ENCODE assay signal across 10 cellular contexts in the genomic region with DNA sequence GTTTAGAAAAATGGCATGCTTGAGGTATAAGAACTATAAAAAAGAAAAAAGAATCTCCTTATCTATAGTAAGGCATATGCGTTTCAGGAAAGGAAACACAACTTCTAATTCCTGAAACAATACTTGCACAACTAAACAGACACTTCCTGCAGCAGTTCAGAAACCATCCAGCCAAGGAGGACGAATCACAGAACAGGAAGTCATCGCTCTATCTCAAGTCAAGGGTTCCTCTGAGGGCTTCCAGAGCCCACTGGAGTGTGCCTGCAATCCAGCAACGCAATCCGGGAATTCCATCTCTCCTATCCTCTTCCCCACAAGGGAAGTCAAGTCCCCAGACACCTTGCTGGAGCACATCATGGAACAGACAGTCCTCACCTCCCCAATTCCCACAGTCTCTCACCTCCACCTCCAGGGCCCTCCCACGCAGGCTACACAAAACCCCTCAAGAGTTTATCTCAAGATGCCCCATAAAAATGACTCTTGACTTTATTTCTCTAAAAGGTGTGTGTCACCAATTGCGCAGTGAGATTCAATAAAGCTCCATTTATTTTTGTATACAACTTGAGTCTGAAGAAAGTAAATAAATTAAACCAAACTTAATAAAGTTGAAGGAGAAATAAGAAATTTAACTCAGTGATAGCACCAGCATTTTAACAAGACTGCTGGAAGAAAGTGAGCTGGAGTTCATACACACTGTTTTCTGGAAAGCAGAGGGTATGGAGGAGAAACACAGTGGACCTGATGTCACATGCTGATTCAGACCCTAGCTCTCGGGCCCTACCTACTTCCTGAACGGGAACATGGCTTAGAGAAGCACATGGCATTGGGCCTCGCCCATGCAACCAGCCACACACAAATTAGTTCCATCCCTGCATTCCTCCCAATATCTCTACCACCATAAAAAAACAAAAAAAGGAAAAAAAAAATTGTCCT. TPM values are rescaled to one million over a fixed set of nuclear protein-coding genes. Genes with fewer than 3 reads are reported as not detected.
DNase-seq lines count a peak whose midpoint lies in the region; ATAC-seq and TF ChIP-seq lines count a peak whose summit lies in the region.
"Had no signal": no experiment of that assay in that cellular context is flagged by ENCODE, and none has a peak within 500 bp of the region (broad histone marks: within the 10 kb centered on the region; RNA-seq: fewer than 3 reads in every experiment).

No MANE protein-coding gene starts in this region.

- TF ChIP-seq CTCF in heart right ventricle (IDR thresholded peaks at IDR 0.05) = no peak

- 38 to 39% methylated on average over 10 of the region's 10 CpGs for WGBS in heart right ventricle, 2 donors
- 81 to 83% methylated on average over 10 of the region's 10 CpGs for WGBS in aorta, 2 donors

- peak overlapping the region; percentile 28 for H3K27ac Mint-ChIP-seq in stimulated activated naive CD8-positive, alpha-beta T cell treated with anti-CD3 and anti-CD28 coated beads, Interleukin-15, Interleukin-2, amounts not matched to agents 100 ng/mL and 50 ng/mL, for 24 hours
- H3K27ac Mint-ChIP-seq in stimulated activated naive CD8-positive, alpha-beta T cell treated with anti-CD3 and anti-CD28 coated beads, Interleukin-15, amount 100 ng/mL, for 72 hours = peak overlapping the region in 1 of 2 donors; percentile 31
- H3K27ac Mint-ChIP-seq: CD8-positive, alpha-beta T cell had no signal

- no peak overlapping the region for H3K4me3 Mint-ChIP-seq in stimulated activated naive CD8-positive, alpha-beta T cell treated with anti-CD3 and anti-CD28 coated beads, Interleukin-15, Interleukin-2, amounts not matched to agents 100 ng/mL and 50 ng/mL, for 24 hours
- H3K4me3 Mint-ChIP-seq in stimulated activated naive CD8-positive, alpha-beta T cell treated with anti-CD3 and anti-CD28 coated beads, Interleukin-15, amount 100 ng/mL, for 72 hours = peak overlapping the region in 1 of 2 donors; percentile 8
- H3K4me3 Mint-ChIP-seq: CD8-positive, alpha-beta T cell had no signal

- H3K9me3 ChIP-seq in heart right ventricle = no peaks in the 10 kb centered on the region
- no peaks in the 10 kb centered on the region for H3K9me3 ChIP-seq in aorta (ENCODE audit: control insufficient read depth, low read length)

- H3K9me3 Mint-ChIP-seq in stimulated activated naive CD8-positive, alpha-beta T cell treated with anti-CD3 and anti-CD28 coated beads, Interleukin-15, Interleukin-2, amounts not matched to agents 100 ng/mL and 50 ng/mL, for 24 hours = peaks cover 11% of the 10 kb centered on the region
- H3K9me3 Mint-ChIP-seq in stimulated activated naive CD8-positive, alpha-beta T cell treated with anti-CD3 and anti-CD28 coated beads, Interleukin-15, amount 100 ng/mL, for 72 hours = peaks cover 0 to 18% of the 10 kb centered on the region in 2 donors
- H3K9me3 Mint-ChIP-seq: CD8-positive, alpha-beta T cell had no signal

- H3K4me1 Mint-ChIP-seq in stimulated activated naive CD8-positive, alpha-beta T cell treated with anti-CD3 and anti-CD28 coated beads, Interleukin-15, Interleukin-2, amounts not matched to agents 100 ng/mL and 50 ng/mL, for 24 hours (ENCODE audit: low read depth) = peaks cover 39% of the 10 kb centered on the region
- H3K4me1 Mint-ChIP-seq in stimulated activated naive CD8-positive, alpha-beta T cell treated with anti-CD3 and anti-CD28 coated beads, Interleukin-15, amount 100 ng/mL, for 72 hours = peaks cover 35% of the 10 kb centered on the region

- H3K27me3 ChIP-seq in heart right ventricle (no peaks in the 10 kb centered on the region), aorta (ENCODE audit: control insufficient read depth in 1 of 2, insufficient read depth in 2 of 2, low read length in 1 of 2) (no peaks in the 10 kb centered on the region)

- H3K27ac ChIP-seq in heart right ventricle = peak overlapping the region in 9 of 10 donors; percentile 38 to 89 (median 66)
- H3K27ac ChIP-seq in aorta (ENCODE audit: low read depth in 1 of 2, low read length in 2 of 2) = no peak overlapping the region

- H3K4me1 ChIP-seq in heart right ventricle (peaks cover 12 to 90% (median 68%) of the 10 kb centered on the region in 9 donors), aorta (ENCODE audit: control insufficient read depth in 1 of 2, insufficient read depth in 2 of 2, low read length in 2 of 2) (no peaks in the 10 kb centered on the region)

- H3K4me3 ChIP-seq in Jurkat, Clone E6-1 (ENCODE audit: low read length) = no peak overlapping the region
- no peak overlapping the region for H3K4me3 ChIP-seq in heart right ventricle
- no peak overlapping the region for H3K4me3 ChIP-seq in aorta (ENCODE audit: low read length in 2 of 2)

- H3K36me3 ChIP-seq in heart right ventricle = no peaks in the 10 kb centered on the region
- no peaks in the 10 kb centered on the region for H3K36me3 ChIP-seq in aorta (ENCODE audit: control insufficient read depth in 1 of 2, insufficient read depth in 2 of 2, low read length in 1 of 2)

- H3K36me3 Mint-ChIP-seq in stimulated activated naive CD8-positive, alpha-beta T cell treated with anti-CD3 and anti-CD28 coated beads, Interleukin-15, Interleukin-2, amounts not matched to agents 100 ng/mL and 50 ng/mL, for 24 hours (ENCODE audit: low read depth) = no peaks in the 10 kb centered on the region
- H3K36me3 Mint-ChIP-seq: CD8-positive, alpha-beta T cell had no signal

- no peak for DNase-seq in stimulated activated naive CD8-positive, alpha-beta T cell treated with anti-CD3 and anti-CD28 coated beads, Interleukin-15, amount 100 ng/mL, for 72 hours
- DNase-seq in Jurkat, Clone E6-1 (ENCODE audit: low read depth, low spot score) = peak; percentile 45
- DNase-seq in heart right ventricle (no peak), aorta (peak in 1 of 2 donors; percentile 59), NCI-H2171 (lab: John Stamatoyannopoulos, UW) (no peak), EL (no peak), 8988T (no peak)
- DNase-seq: activated CD4-positive, CD25-positive, alpha-beta regulatory T cell; CD8-positive, alpha-beta T cell had no signal

- ATAC-seq in stimulated activated naive CD8-positive, alpha-beta T cell treated with anti-CD3 and anti-CD28 coated beads, Interleukin-15, amount 100 ng/mL, for 72 hours = no peak
- peak in 7 of 8 donors; percentile 23 to 62 (median 53) for ATAC-seq in heart right ventricle
- peak; percentile 22 for ATAC-seq in aorta (ENCODE audit: low FRiP score)
- ATAC-seq: CD8-positive, alpha-beta T cell had no signal

- no peaks in the 10 kb centered on the region for H3K27me3 Mint-ChIP-seq in stimulated activated naive CD8-positive, alpha-beta T cell treated with anti-CD3 and anti-CD28 coated beads, Interleukin-15, Interleukin-2, amounts not matched to agents 100 ng/mL and 50 ng/mL, for 24 hours
- H3K27me3 Mint-ChIP-seq in stimulated activated naive CD8-positive, alpha-beta T cell treated with anti-CD3 and anti-CD28 coated beads, Interleukin-15, amount 100 ng/mL, for 72 hours = no peaks in the 10 kb centered on the region

- intact Hi-C loops in heart right ventricle (cut with DNase I) = loop anchor here in 3 of 10 donors (5.0 kb wide), 2 partner anchors 32 to 37 kb away; no protein-coding TSS in a partner anchor
- intact Hi-C loops in aorta (cut with DNase I) = no loop called here

RNA-seq across cellular contexts. Expression of a gene that starts 39.9 kb away (rescaled TPM):
- 4.8 TPM for polyA plus RNA-seq in Jurkat, Clone E6-1 (2012; ENCODE audit: insufficient read depth, insufficient read length)
- 100 to 1,000 TPM in 5 of 10 donors, 10 to 100 TPM in 5; 64.9 to 141 (median 101) TPM for total RNA-seq in heart right ventricle
- polyA plus RNA-seq in heart right ventricle = 10 to 100 TPM; 20.3 to 39.3 TPM
- 10 to 100 TPM; 11.3 to 27.6 TPM for total RNA-seq in aorta
- polyA plus RNA-seq in aorta = 1 to 10 TPM; 2.9 to 9.1 TPM

Comparison
In these comparisons a context has a peak if more than half of its experiments do, and no peak if none do; other contexts are left out.
1. H3K27ac ChIP-seq: peak in heart right ventricle (9 of 10); none in aorta (0 of 2).